Comparison of ENCODE assay signal across 7 cellular contexts in genomic region chr15:41989573-41990242, GRCh38. TPM values are rescaled to one million over a fixed set of nuclear protein-coding genes. Genes with fewer than 3 reads are reported as not detected.
DNase-seq lines count a peak whose midpoint lies in the region; ATAC-seq and TF ChIP-seq lines count a peak whose summit lies in the region.

No MANE protein-coding gene starts in this region.

- no peak overlapping the region for H3K4me3 Mint-ChIP-seq in activated naive CD4-positive, alpha-beta T cell treated with anti-CD3 and anti-CD28 coated beads, Interleukin-2, amount 10 ng/mL, durations not matched to agents 7 days and 5 days

- peak; percentile 88 for ATAC-seq in Right ventricle myocardium inferior
- ATAC-seq in upper lobe of right lung, result peak; percentile 94

- H3K27me3 Mint-ChIP-seq in activated naive CD4-positive, alpha-beta T cell treated with anti-CD3 and anti-CD28 coated beads, Interleukin-2, amount 10 ng/mL, durations not matched to agents 7 days and 5 days, result peaks cover 14% of the 10 kb centered on the region

- no peaks in the 10 kb centered on the region for H3K9me3 Mint-ChIP-seq in activated naive CD4-positive, alpha-beta T cell treated with anti-CD3 and anti-CD28 coated beads, Interleukin-2, amount 10 ng/mL, durations not matched to agents 7 days and 5 days

- CTCF ChIA-PET in activated naive CD4-positive, alpha-beta T cell treated with anti-CD3 and anti-CD28 coated beads, Interleukin-2, amount 10 ng/mL, durations not matched to agents 7 days and 5 days (lab: Charles Lee), result interaction anchor here (0.7 to 8.8 kb wide), 26 partner anchors 8 to 285 kb away, joined by 3 to 106 read pairs (median 4); partner anchors contain the start of gene MAPKBP1

- TF ChIP-seq CTCF in GM12865 (IDR thresholded peaks at IDR 0.05; ENCODE audit: insufficient read depth, low read depth, low read length, missing control alignments), result peak; percentile 99
- TF ChIP-seq CTCF in upper lobe of right lung (IDR thresholded peaks at IDR 0.05), result peak; percentile 100

- H3K4me1 Mint-ChIP-seq in activated naive CD4-positive, alpha-beta T cell treated with anti-CD3 and anti-CD28 coated beads, Interleukin-2, amount 10 ng/mL, durations not matched to agents 7 days and 5 days, result no peaks in the 10 kb centered on the region

- H3K4me1 ChIP-seq in upper lobe of right lung, result peaks cover 5% of the 10 kb centered on the region

- H3K27me3 ChIP-seq in upper lobe of right lung, result no peaks in the 10 kb centered on the region

- no peaks in the 10 kb centered on the region for H3K36me3 ChIP-seq in upper lobe of right lung

- intact Hi-C loops in Right ventricle myocardium inferior (cut with DNase I) (loop anchor here (1.0 to 5.0 kb wide), 2 partner anchors 70 to 148 kb away; no protein-coding TSS in a partner anchor), upper lobe of right lung (cut with DNase I) (loop anchor here (5.0 kb wide), 1 partner anchor 68 kb away; no protein-coding TSS in a partner anchor)

- H3K27ac Mint-ChIP-seq in activated naive CD4-positive, alpha-beta T cell treated with anti-CD3 and anti-CD28 coated beads, Interleukin-2, amount 10 ng/mL, durations not matched to agents 7 days and 5 days, result no peak overlapping the region

- no peaks in the 10 kb centered on the region for H3K9me3 ChIP-seq in upper lobe of right lung

- H3K4me3 ChIP-seq in GM12865 (ENCODE audit: low read depth, low read length) (no peak overlapping the region), upper lobe of right lung (no peak overlapping the region)

- no peak overlapping the region for H3K27ac ChIP-seq in upper lobe of right lung

- DNase-seq in GM12865 (ENCODE audit: low read depth), result peak; percentile 82
- DNase-seq in HuH-7.5 (ENCODE audit: low spot score), result peak; percentile 80
- DNase-seq in SKM-1 (lab: John Stamatoyannopoulos, UW; ENCODE audit: unreplicated experiment), result peak; percentile 36
- peak; percentile 90 for DNase-seq in activated naive CD4-positive, alpha-beta T cell treated with anti-CD3 and anti-CD28 coated beads, Interleukin-2, amount 10 ng/mL, durations not matched to agents 7 days and 5 days
- DNase-seq in Right ventricle myocardium inferior (ENCODE audit: missing footprints), result peak; percentile 91
- DNase-seq in pons (ENCODE audit: low spot score), result peak; percentile 56
- DNase-seq in upper lobe of right lung, result peak; percentile 92

- H3K36me3 Mint-ChIP-seq in activated naive CD4-positive, alpha-beta T cell treated with anti-CD3 and anti-CD28 coated beads, Interleukin-2, amount 10 ng/mL, durations not matched to agents 7 days and 5 days, result no peaks in the 10 kb centered on the region

RNA-seq across cellular contexts. Expression of gene EHD4, which starts 17.4 kb away (rescaled TPM):
- total RNA-seq in Right ventricle myocardium inferior (55.5 TPM), upper lobe of right lung (39.5 TPM)

RNA-seq across cellular contexts. Expression of gene PLA2G4E, which starts 31.1 kb away (rescaled TPM):
- total RNA-seq in Right ventricle myocardium inferior (0.05 TPM), upper lobe of right lung (1.5 TPM)

Comparison
In these comparisons a context has a peak if more than half of its experiments do, and no peak if none do; other contexts are left out.
1. DNase-seq: peak in every context shown above with its lines; median percentile 92 in upper lobe of right lung; 91 in Right ventricle myocardium inferior; 90 in activated naive CD4-positive, alpha-beta T cell treated with anti-CD3 and anti-CD28 coated beads, Interleukin-2, amount 10 ng/mL, durations not matched to agents 7 days and 5 days; 82 in GM12865; 80 in HuH-7.5; 56 in pons; 36 in SKM-1.